Comparison of ENCODE assay signal across 8 cellular contexts in genomic region chr9:136328011-136328621, GRCh38. TPM values are rescaled to one million over a fixed set of nuclear protein-coding genes. Genes with fewer than 3 reads are reported as not detected.
A peak's percentile ranks its signal among the peaks of the same experiment; 100 is the strongest.
DNase-seq lines count a peak whose midpoint lies in the region; ATAC-seq, FAIRE-seq and TF ChIP-seq lines count a peak whose summit lies in the region.

No MANE protein-coding gene starts in this region.

- H3K36me3 Mint-ChIP-seq in stimulated activated naive B cell treated with anti-CD40 and anti-IgM and Interleukin-4, amounts not matched to agents 10 μg/mL and 1 μg/mL and 100 μg/mL, for 72 hours = no peaks in the 10 kb centered on the region

- DNase-seq in NCI-H1417 (lab: John Stamatoyannopoulos, UW) (peak; percentile 23 to 66 (median 64)), NCI-H1417 treated with DMSO at 0.1 percent for 48 hours (lab: John Stamatoyannopoulos, UW) (no peak), WERI-Rb-1 (no peak), right atrium auricular region (ENCODE audit: low spot score) (no peak), dedifferentiated amniotic fluid mesenchymal stem cell (ENCODE audit: extremely low spot score) (no peak), GM19239 (ENCODE audit: insufficient read length, low spot score) (no peak)
- no peak for DNase-seq in stimulated activated naive B cell treated with anti-CD40 and anti-IgM and Interleukin-4, amounts not matched to agents 10 μg/mL and 1 μg/mL and 100 μg/mL, for 72 hours

- no peaks in the 10 kb centered on the region for H3K9me3 Mint-ChIP-seq in stimulated activated naive B cell treated with anti-CD40 and anti-IgM and Interleukin-4, amounts not matched to agents 10 μg/mL and 1 μg/mL and 100 μg/mL, for 72 hours

- peak; percentile 30 to 37 for ATAC-seq in stimulated activated naive B cell treated with anti-CD40 and anti-IgM and Interleukin-4, amounts not matched to agents 10 μg/mL and 1 μg/mL and 100 μg/mL, for 72 hours (replicated peaks)
- ATAC-seq in HG03280 (IDR thresholded peaks at IDR 0.05; ENCODE audit: unreplicated experiment) = no peak

- TF ChIP-seq CTCF in WERI-Rb-1 (IDR thresholded peaks at IDR 0.05; ENCODE audit: low read depth, low read length) = no peak
- no peak for TF ChIP-seq CTCF in right atrium auricular region (IDR thresholded peaks at IDR 0.05)

- peaks cover 7 to 35% of the 10 kb centered on the region in 2 donors for H3K4me1 Mint-ChIP-seq in stimulated activated naive B cell treated with anti-CD40 and anti-IgM and Interleukin-4, amounts not matched to agents 10 μg/mL and 1 μg/mL and 100 μg/mL, for 72 hours

- H3K9me3 ChIP-seq in WERI-Rb-1 (ENCODE audit: severe bottlenecking) (no peaks in the 10 kb centered on the region), right atrium auricular region (no peaks in the 10 kb centered on the region)

- H3K27ac ChIP-seq in WERI-Rb-1 = peak overlapping the region; percentile 87
- peak overlapping the region; percentile 88 to 97 for H3K27ac ChIP-seq in right atrium auricular region

- H3K4me3 Mint-ChIP-seq in stimulated activated naive B cell treated with anti-CD40 and anti-IgM and Interleukin-4, amounts not matched to agents 10 μg/mL and 1 μg/mL and 100 μg/mL, for 72 hours = peak overlapping the region; percentile 52 to 54

- FAIRE-seq in GM19239 (lab: Jason Lieb, UNC) = no peak

- H3K4me3 ChIP-seq in WERI-Rb-1 (ENCODE audit: low read depth, low read length) (peak overlapping the region; percentile 72), right atrium auricular region (peak overlapping the region; percentile 71 to 83)

- peaks cover 25% of the 10 kb centered on the region for H3K36me3 ChIP-seq in WERI-Rb-1
- H3K36me3 ChIP-seq in right atrium auricular region = no peaks in the 10 kb centered on the region

- H3K27me3 Mint-ChIP-seq in stimulated activated naive B cell treated with anti-CD40 and anti-IgM and Interleukin-4, amounts not matched to agents 10 μg/mL and 1 μg/mL and 100 μg/mL, for 72 hours = peaks cover 7 to 20% of the 10 kb centered on the region in 2 donors

- peaks cover 0 to 61% of the 10 kb centered on the region in 2 donors for H3K4me1 ChIP-seq in right atrium auricular region

- H3K27me3 ChIP-seq in WERI-Rb-1 (ENCODE audit: insufficient read depth, low read depth, severe bottlenecking) (no peaks in the 10 kb centered on the region), right atrium auricular region (no peaks in the 10 kb centered on the region)

- H3K27ac Mint-ChIP-seq in stimulated activated naive B cell treated with anti-CD40 and anti-IgM and Interleukin-4, amounts not matched to agents 10 μg/mL and 1 μg/mL and 100 μg/mL, for 72 hours = no peak overlapping the region

RNA-seq across cellular contexts. Expression of gene GPSM1, which starts 0.8 kb away (rescaled TPM):
- total RNA-seq in right atrium auricular region = 10 to 100 TPM; 39.4 to 44.5 TPM

RNA-seq across cellular contexts. Expression of gene CCDC187, which starts 24.2 kb away (rescaled TPM):
- not detected for total RNA-seq in right atrium auricular region

RNA-seq across cellular contexts. Expression of gene DNLZ, which starts 35.4 kb away (rescaled TPM):
- 10 to 100 TPM; 15.4 to 36.6 TPM for total RNA-seq in right atrium auricular region

RNA-seq across cellular contexts. Expression of gene CARD9, which starts 45.4 kb away (rescaled TPM):
- total RNA-seq in right atrium auricular region = 1 to 10 TPM in 1 of 2 donors, under 1 TPM in 1; 0.15 to 1.1 TPM

Comparison
In these comparisons a context has a peak if more than half of its experiments do, and no peak if none do; other contexts are left out.
1. DNase-seq: peak in NCI-H1417 (3 of 3); none in NCI-H1417 treated with DMSO at 0.1 percent for 48 hours (single experiment), WERI-Rb-1 (single experiment), right atrium auricular region (single experiment), stimulated activated naive B cell treated with anti-CD40 and anti-IgM and Interleukin-4, amounts not matched to agents 10 μg/mL and 1 μg/mL and 100 μg/mL, for 72 hours (single experiment), dedifferentiated amniotic fluid mesenchymal stem cell (single experiment) and GM19239 (single experiment).